ENCODE assay signal across 1 cellular context in the genomic region with DNA sequence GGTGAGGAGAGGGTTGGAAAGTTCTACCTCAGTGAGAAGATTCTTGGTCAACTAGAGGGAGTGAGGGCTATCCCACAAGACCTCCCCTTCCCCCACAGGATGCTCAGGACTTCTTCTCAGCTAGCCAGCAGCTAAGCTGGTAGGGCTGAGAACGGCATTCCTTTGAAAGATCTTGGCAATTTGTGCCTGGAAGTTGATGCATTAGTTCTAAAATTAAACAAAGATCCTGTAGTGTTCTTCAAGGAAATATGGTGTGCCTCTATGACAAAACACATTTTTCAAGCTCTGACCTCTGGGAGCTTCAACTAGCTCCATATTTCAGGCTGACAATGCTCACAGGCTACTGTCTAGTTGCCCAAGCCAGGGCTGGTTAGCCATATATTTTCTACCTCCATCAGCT.
TF ChIP-seq lines count a peak whose summit lies in the region.

No MANE protein-coding gene starts in this region.

TF ChIP-seq in SK-N-SH, 30 proteins besides CTCF, POLR2A, EP300 and RAD21 (continued from another document):
- TF ChIP-seq MXI1 (IDR thresholded peaks at IDR 0.05; ENCODE audit: low read depth, low read length) (no peak), ELF1 (IDR thresholded peaks at IDR 0.05) (no peak), NRF1 (IDR thresholded peaks at IDR 0.05; ENCODE audit: low read depth, low read length) (no peak)
TF ChIP-seq in SK-N-SH: peak in this region for 0.
